ENCODE assay signal across 8 cellular contexts in genomic region chr9:114504341-114505186, GRCh38. TPM values are rescaled to one million over a fixed set of nuclear protein-coding genes. Genes with fewer than 3 reads are reported as not detected.
A peak's percentile ranks its signal among the peaks of the same experiment; 100 is the strongest.
DNase-seq lines count a peak whose midpoint lies in the region; ATAC-seq and TF ChIP-seq lines count a peak whose summit lies in the region.

No MANE protein-coding gene starts in this region.

- peak overlapping the region; percentile 86 for H2AFZ ChIP-seq in parathyroid adenoma

- H3K36me3 ChIP-seq in heart right ventricle (no peaks in the 10 kb centered on the region), parathyroid adenoma (ENCODE audit: control insufficient read depth, insufficient read depth, low read length) (no peaks in the 10 kb centered on the region)

- H3K4me3 ChIP-seq in heart right ventricle (peak overlapping the region; percentile 42 to 65 (median 58)), parathyroid adenoma (ENCODE audit: low read depth, low read length) (peak overlapping the region; percentile 76)

- H3K27ac ChIP-seq in heart right ventricle (peak overlapping the region in 1 of 10 donors; percentile 26), parathyroid adenoma (peak overlapping the region; percentile 47)

- peaks cover 0 to 88% (median 73%) of the 10 kb centered on the region in 7 donors for H3K27me3 ChIP-seq in heart right ventricle
- no peaks in the 10 kb centered on the region for H3K27me3 ChIP-seq in parathyroid adenoma (ENCODE audit: control insufficient read depth, insufficient read depth, low read length)

- H3K4me1 ChIP-seq in heart right ventricle (peaks cover 0 to 20% (median 10%) of the 10 kb centered on the region in 9 donors), parathyroid adenoma (no peaks in the 10 kb centered on the region)

- WGBS in heart right ventricle, 2 donors, result 6 to 7% methylated on average over 86 to 101 of the region's 101 CpGs

- DNase-seq in GM13977 (ENCODE audit: low spot score) (peak; percentile 58), RPMI8226 (peak; percentile 75), heart right ventricle (peak; percentile 14 to 39), SKM-1 (lab: John Stamatoyannopoulos, UW; ENCODE audit: unreplicated experiment) (no peak)
- DNase-seq in activated naive CD8-positive, alpha-beta T cell treated with anti-CD3 and anti-CD28 coated beads, Interleukin-2, amount 50 U/mL, for 24 hours, result peak; percentile 37

- no peak overlapping the region for H3K27ac Mint-ChIP-seq in activated naive CD8-positive, alpha-beta T cell treated with anti-CD3 and anti-CD28 coated beads, Interleukin-2, amount 50 U/mL, for 24 hours

- peak; percentile 16 for ATAC-seq in activated naive CD8-positive, alpha-beta T cell treated with anti-CD3 and anti-CD28 coated beads, Interleukin-2, amount 50 U/mL, for 24 hours
- ATAC-seq in heart right ventricle (peak; percentile 24 to 70 (median 62)), GM19397 (IDR thresholded peaks at IDR 0.05; ENCODE audit: unreplicated experiment) (no peak), GM18861 (IDR thresholded peaks at IDR 0.05; ENCODE audit: unreplicated experiment) (no peak)

- peaks cover 36% of the 10 kb centered on the region for H3K4me1 Mint-ChIP-seq in activated naive CD8-positive, alpha-beta T cell treated with anti-CD3 and anti-CD28 coated beads, Interleukin-2, amount 50 U/mL, for 24 hours

- H3K27me3 Mint-ChIP-seq in activated naive CD8-positive, alpha-beta T cell treated with anti-CD3 and anti-CD28 coated beads, Interleukin-2, amount 50 U/mL, for 24 hours, result peaks cover 17% of the 10 kb centered on the region

- TF ChIP-seq CTCF in GM13977 (IDR thresholded peaks at IDR 0.05; ENCODE audit: extremely low read depth, insufficient read depth, missing control alignments) (peak; percentile 19), heart right ventricle (IDR thresholded peaks at IDR 0.05) (peak in 1 of 9 donors; percentile 21), parathyroid adenoma (IDR thresholded peaks at IDR 0.05) (peak; percentile 37)

- in situ Hi-C loops in GM13977 (cut with MboI; ENCODE audit: low pct_unique_long_range_greater_than_20kb, low sequenced_read_pairs, unreplicated experiment), result no loop called here

- H3K4me2 ChIP-seq in parathyroid adenoma (ENCODE audit: low read length), result peak overlapping the region; percentile 93

- no peaks in the 10 kb centered on the region for H3K9me3 Mint-ChIP-seq in activated naive CD8-positive, alpha-beta T cell treated with anti-CD3 and anti-CD28 coated beads, Interleukin-2, amount 50 U/mL, for 24 hours

- no peak overlapping the region for H3K9ac ChIP-seq in parathyroid adenoma

- no peaks in the 10 kb centered on the region for H3K36me3 Mint-ChIP-seq in activated naive CD8-positive, alpha-beta T cell treated with anti-CD3 and anti-CD28 coated beads, Interleukin-2, amount 50 U/mL, for 24 hours (ENCODE audit: low read depth)

- peak overlapping the region; percentile 80 for H3K4me3 Mint-ChIP-seq in activated naive CD8-positive, alpha-beta T cell treated with anti-CD3 and anti-CD28 coated beads, Interleukin-2, amount 50 U/mL, for 24 hours

- intact Hi-C loops in heart right ventricle (cut with DNase I), result no loop called here

- no peaks in the 10 kb centered on the region for H3K9me3 ChIP-seq in heart right ventricle
- no peaks in the 10 kb centered on the region for H3K9me3 ChIP-seq in parathyroid adenoma (ENCODE audit: control insufficient read depth, low read length)

- no peaks in the 10 kb centered on the region for H3K79me2 ChIP-seq in parathyroid adenoma

RNA-seq across cellular contexts. Expression of gene WHRN, which starts 0.7 kb away (rescaled TPM):
- 1 to 10 TPM in 1 of 10 donors, under 1 TPM in 8, not detected in 1; 0.13 to 1.3 (median 0.51) TPM for total RNA-seq in heart right ventricle
- under 1 TPM; 0.58 to 0.59 TPM for polyA plus RNA-seq in heart right ventricle

Comparison
In these comparisons a context has a peak if more than half of its experiments do, and no peak if none do; other contexts are left out.
1. ATAC-seq: peak in activated naive CD8-positive, alpha-beta T cell treated with anti-CD3 and anti-CD28 coated beads, Interleukin-2, amount 50 U/mL, for 24 hours (single experiment) and heart right ventricle (8 of 8); none in GM19397 (single experiment) and GM18861 (single experiment).